Comparison of ENCODE assay signal across 9 cellular contexts in the genomic region with DNA sequence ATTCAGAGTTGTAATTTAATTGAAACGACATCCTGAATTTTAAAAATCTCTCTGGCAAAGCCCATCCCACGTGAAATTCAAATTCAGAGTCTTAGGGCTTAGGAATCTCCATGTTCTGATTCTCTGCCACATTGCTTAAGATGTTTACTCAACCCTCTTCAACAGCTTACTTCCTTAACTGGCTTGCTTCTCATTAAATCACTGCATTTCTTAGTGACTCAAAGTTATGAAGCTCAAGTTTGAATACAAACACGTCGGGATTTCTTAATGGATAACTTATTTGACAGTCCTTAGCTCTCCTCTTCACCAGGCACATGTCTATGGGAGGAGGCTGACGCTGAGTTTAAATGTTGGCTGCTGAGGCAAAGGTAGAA.
DNase-seq lines count a peak whose midpoint lies in the region; ATAC-seq, FAIRE-seq and TF ChIP-seq lines count a peak whose summit lies in the region.
"Had no signal": no experiment of that assay in that cellular context is flagged by ENCODE, and none has a peak within 500 bp of the region (broad histone marks: within the 10 kb centered on the region; RNA-seq: fewer than 3 reads in every experiment).

No MANE protein-coding gene starts in this region.

- no peaks in the 10 kb centered on the region for H3K36me3 ChIP-seq in Karpas-422 (ENCODE audit: insufficient read depth, low read length)
- H3K36me3 ChIP-seq in mucosa of descending colon (ENCODE audit: low read depth), result no peaks in the 10 kb centered on the region
- H3K36me3 ChIP-seq: cardiac muscle cell had no signal

- H3K9me3 ChIP-seq in A549, result no peaks in the 10 kb centered on the region
- H3K9me3 ChIP-seq in Karpas-422 (ENCODE audit: low read length), result no peaks in the 10 kb centered on the region
- no peaks in the 10 kb centered on the region for H3K9me3 ChIP-seq in mucosa of descending colon

- no peaks in the 10 kb centered on the region for H3K9me2 ChIP-seq in Karpas-422 (replicated peaks; ENCODE audit: insufficient read depth, low read length)

- WGBS in A549 (ENCODE audit: missing lambda C conversion rate), result 5% methylated on average over 5 of the region's 5 CpGs

- no peak for FAIRE-seq in A549 (lab: Jason Lieb, UNC)

- H4K20me1 ChIP-seq in Karpas-422 (ENCODE audit: insufficient read depth, low read depth, low read length), result no peaks in the 10 kb centered on the region

- H3K4me1 ChIP-seq in A549 (peaks cover 48% of the 10 kb centered on the region), Karpas-422 (ENCODE audit: low read length) (no peaks in the 10 kb centered on the region), mucosa of descending colon (ENCODE audit: low read depth) (peaks cover 10% of the 10 kb centered on the region)

- H3K9ac ChIP-seq in Karpas-422 (ENCODE audit: low read length), result no peak overlapping the region

- H3K4me3 ChIP-seq in A549, result 0 out of 3 replicates have a peak overlapping the region, but pooled peaks have one; percentile 5
- H3K4me3 ChIP-seq in Karpas-422 (ENCODE audit: low read length), result peak overlapping the region; percentile 31; the same call in 1 of the 2 replicates
- H3K4me3 ChIP-seq in mucosa of descending colon, result no peak overlapping the region
- H3K4me3 ChIP-seq: cardiac muscle cell had no signal

- no peaks in the 10 kb centered on the region for H3K27me3 ChIP-seq in Karpas-422 (ENCODE audit: low read length)
- H3K27me3 ChIP-seq: cardiac muscle cell had no signal

- POLR2A ChIA-PET in A549 (lab: Yijun Ruan, JAX), result interaction anchor here (1.0 to 1.3 kb wide), 2 partner anchors 303 to 312 kb away, joined by 4 read pairs; partner anchors contain the start of gene KLF6

- ATAC-seq in A549 (peak; percentile 5 to 37; a peak in 3 of 6 replicates), mucosa of descending colon (peak; percentile 76), HG03280 (IDR thresholded peaks at IDR 0.05; ENCODE audit: unreplicated experiment) (no peak)

- CTCF ChIA-PET in A549 (lab: Yijun Ruan, JAX), result interaction anchor here (0.7 kb wide), 1 partner anchor 289 kb away, joined by 3 read pairs; no protein-coding TSS in a partner anchor

- TF ChIP-seq POLR2A in A549 (IDR thresholded peaks at IDR 0.05; ENCODE audit: low read length), result no peak

- peak; percentile 23 to 47; a peak in 2 of 5 replicates for TF ChIP-seq EP300 in A549 (IDR thresholded peaks at IDR 0.05)

- H3K27ac ChIP-seq in A549, result peak overlapping the region; percentile 77 to 92
- no peak overlapping the region for H3K27ac ChIP-seq in Karpas-422 (ENCODE audit: low read length)
- H3K27ac ChIP-seq in cingulate gyrus (ENCODE audit: low read depth, low read length), result peak overlapping the region; percentile 90
- H3K27ac ChIP-seq: cardiac muscle cell had no signal

- intact Hi-C loops in mucosa of descending colon (cut with DNase I, micrococcal nuclease), result loop anchor here in 1 of 2 donors (2.0 kb wide), 1 partner anchor 46 kb away; no protein-coding TSS in a partner anchor

- no peak overlapping the region for H2AFZ ChIP-seq in Karpas-422 (ENCODE audit: low read length)

- TF ChIP-seq RAD21 in A549 (conservative IDR thresholded peaks at IDR 0.05 in 1 of 2, IDR thresholded peaks at IDR 0.05 in 1 of 2), result no peak

- no peak for TF ChIP-seq CTCF in A549 (IDR thresholded peaks at IDR 0.05)
- no peak for TF ChIP-seq CTCF in mucosa of descending colon (IDR thresholded peaks at IDR 0.05)

- DNase-seq in A549 (ENCODE audit: low read depth in 1 of 2, low spot score in 1 of 2), result peak in 1 of 2 experiments; percentile 78
- DNase-seq in Karpas-422, result no peak
- no peak for DNase-seq in mucosa of descending colon
- DNase-seq in NCI-H82 (lab: John Stamatoyannopoulos, UW), result no peak
- no peak for DNase-seq in NCI-H446 treated with DMSO at 0.1 percent for 48 hours (lab: John Stamatoyannopoulos, UW)
- no peak for DNase-seq in activated CD4-positive, alpha-beta T cell treated with anti-CD3 and anti-CD28 coated beads, Interleukin-2, amount 50 U/mL, for 48 hours

- H3K4me2 ChIP-seq in A549, result peak overlapping the region; percentile 78
- H3K4me2 ChIP-seq in Karpas-422 (ENCODE audit: low read depth, low read length, poor library complexity, severe bottlenecking), result peak overlapping the region; percentile 15

- H3K79me2 ChIP-seq in Karpas-422 (ENCODE audit: low read length), result no peaks in the 10 kb centered on the region

TF ChIP-seq in A549, 52 proteins besides CTCF, POLR2A, EP300 and RAD21:
- TF ChIP-seq MAX (IDR thresholded peaks at IDR 0.05) (peak; percentile 68), SREBF2 (IDR thresholded peaks at IDR 0.05) (no peak), HOXB5 (CRISPR knock-in tag; IDR thresholded peaks at IDR 0.05) (0 out of 2 replicates have a peak, but pooled peaks have one; percentile 4), CEBPB (IDR thresholded peaks at IDR 0.05) (peak; percentile 69 to 81), GATA3 (IDR thresholded peaks at IDR 0.05; ENCODE audit: borderline replicate concordance) (peak; percentile 46; the same call in 1 of the 2 replicates), FOSL2 (IDR thresholded peaks at IDR 0.05) (no peak), FOSL2 (CRISPR knock-in tag; IDR thresholded peaks at IDR 0.05) (peak; percentile 63), HEYL (CRISPR knock-in tag; IDR thresholded peaks at IDR 0.05) (no peak), JUNB (IDR thresholded peaks at IDR 0.05) (peak; percentile 38; the same call in 1 of the 2 replicates), MYC (IDR thresholded peaks at IDR 0.05; ENCODE audit: borderline replicate concordance, low read length) (peak; percentile 32; the same call in 1 of the 2 replicates), NFE2L2 (conservative IDR thresholded peaks at IDR 0.05; ENCODE audit: low read length) (no peak), CHD2 (IDR thresholded peaks at IDR 0.05; ENCODE audit: low read length, partially characterized antibody) (no peak)
